Comparison of ENCODE assay signal across 1 cellular context in the genomic region with DNA sequence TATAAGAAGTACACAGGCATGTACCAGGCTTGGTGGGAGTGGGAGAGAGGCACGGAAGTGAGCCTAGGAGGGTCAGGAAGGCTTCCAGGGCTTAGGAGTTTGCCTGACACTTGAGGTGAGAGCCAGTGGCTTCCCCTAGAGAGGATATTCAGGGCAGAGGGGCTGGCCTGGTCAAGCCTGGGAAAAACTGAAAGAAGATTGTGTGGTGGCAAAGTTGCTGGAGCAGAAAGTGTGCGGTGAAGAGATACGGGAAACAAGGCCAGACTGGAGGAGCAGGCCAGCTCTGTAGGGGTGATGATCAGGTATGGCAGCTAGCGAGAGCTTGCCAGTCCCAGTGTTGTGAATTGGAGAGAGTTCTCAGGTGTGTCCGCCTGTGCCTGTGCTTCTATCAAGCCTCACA.
TF ChIP-seq lines count a peak whose summit lies in the region.

No MANE protein-coding gene starts in this region.

TF ChIP-seq in SK-N-SH, 30 proteins besides CTCF, POLR2A, EP300 and RAD21 (continued from another document):
- TF ChIP-seq, protein P1, sequence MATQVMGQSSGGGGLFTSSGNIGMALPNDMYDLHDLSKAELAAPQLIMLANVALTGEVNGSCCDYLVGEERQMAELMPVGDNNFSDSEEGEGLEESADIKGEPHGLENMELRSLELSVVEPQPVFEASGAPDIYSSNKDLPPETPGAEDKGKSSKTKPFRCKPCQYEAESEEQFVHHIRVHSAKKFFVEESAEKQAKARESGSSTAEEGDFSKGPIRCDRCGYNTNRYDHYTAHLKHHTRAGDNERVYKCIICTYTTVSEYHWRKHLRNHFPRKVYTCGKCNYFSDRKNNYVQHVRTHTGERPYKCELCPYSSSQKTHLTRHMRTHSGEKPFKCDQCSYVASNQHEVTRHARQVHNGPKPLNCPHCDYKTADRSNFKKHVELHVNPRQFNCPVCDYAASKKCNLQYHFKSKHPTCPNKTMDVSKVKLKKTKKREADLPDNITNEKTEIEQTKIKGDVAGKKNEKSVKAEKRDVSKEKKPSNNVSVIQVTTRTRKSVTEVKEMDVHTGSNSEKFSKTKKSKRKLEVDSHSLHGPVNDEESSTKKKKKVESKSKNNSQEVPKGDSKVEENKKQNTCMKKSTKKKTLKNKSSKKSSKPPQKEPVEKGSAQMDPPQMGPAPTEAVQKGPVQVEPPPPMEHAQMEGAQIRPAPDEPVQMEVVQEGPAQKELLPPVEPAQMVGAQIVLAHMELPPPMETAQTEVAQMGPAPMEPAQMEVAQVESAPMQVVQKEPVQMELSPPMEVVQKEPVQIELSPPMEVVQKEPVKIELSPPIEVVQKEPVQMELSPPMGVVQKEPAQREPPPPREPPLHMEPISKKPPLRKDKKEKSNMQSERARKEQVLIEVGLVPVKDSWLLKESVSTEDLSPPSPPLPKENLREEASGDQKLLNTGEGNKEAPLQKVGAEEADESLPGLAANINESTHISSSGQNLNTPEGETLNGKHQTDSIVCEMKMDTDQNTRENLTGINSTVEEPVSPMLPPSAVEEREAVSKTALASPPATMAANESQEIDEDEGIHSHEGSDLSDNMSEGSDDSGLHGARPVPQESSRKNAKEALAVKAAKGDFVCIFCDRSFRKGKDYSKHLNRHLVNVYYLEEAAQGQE (IDR thresholded peaks at IDR 0.05; ENCODE audit: low read depth, low read length) = no peak
- TF ChIP-seq, protein P2, sequence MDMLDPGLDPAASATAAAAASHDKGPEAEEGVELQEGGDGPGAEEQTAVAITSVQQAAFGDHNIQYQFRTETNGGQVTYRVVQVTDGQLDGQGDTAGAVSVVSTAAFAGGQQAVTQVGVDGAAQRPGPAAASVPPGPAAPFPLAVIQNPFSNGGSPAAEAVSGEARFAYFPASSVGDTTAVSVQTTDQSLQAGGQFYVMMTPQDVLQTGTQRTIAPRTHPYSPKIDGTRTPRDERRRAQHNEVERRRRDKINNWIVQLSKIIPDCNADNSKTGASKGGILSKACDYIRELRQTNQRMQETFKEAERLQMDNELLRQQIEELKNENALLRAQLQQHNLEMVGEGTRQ (IDR thresholded peaks at IDR 0.05; ENCODE audit: borderline replicate concordance, low read depth, low read length) = no peak
- no peak for TF ChIP-seq EZH2phosphoT487 (IDR thresholded peaks at IDR 0.05; ENCODE audit: borderline replicate concordance, low read depth)
- TF ChIP-seq, protein P3, sequence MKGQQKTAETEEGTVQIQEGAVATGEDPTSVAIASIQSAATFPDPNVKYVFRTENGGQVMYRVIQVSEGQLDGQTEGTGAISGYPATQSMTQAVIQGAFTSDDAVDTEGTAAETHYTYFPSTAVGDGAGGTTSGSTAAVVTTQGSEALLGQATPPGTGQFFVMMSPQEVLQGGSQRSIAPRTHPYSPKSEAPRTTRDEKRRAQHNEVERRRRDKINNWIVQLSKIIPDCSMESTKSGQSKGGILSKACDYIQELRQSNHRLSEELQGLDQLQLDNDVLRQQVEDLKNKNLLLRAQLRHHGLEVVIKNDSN (IDR thresholded peaks at IDR 0.05; ENCODE audit: borderline replicate concordance, low read depth) = no peak
TF ChIP-seq in SK-N-SH: peak in this region for 0.
